Comparison of ENCODE assay signal across 16 cellular contexts in the genomic region with DNA sequence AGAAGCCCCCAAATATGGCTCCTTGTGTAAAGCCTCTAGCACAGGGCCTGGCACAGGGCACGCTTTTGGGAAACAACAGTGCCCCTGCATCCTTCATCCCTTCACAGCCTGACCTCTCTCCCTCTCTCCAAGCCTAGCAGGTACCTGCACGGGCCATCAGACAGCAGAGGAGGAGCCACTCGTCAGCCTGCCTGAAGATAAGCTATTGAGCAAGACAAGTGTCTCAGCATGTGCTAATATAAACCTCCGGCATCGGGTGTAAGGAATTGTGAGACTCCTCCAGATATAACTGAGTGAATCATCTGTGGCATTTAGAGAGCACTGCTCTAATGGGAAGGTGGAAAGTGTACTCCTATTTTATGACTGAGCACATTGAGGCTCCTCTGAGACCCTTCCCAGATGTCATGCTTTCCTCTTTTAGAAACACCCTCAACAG. TPM values are rescaled to one million over a fixed set of nuclear protein-coding genes. Genes with fewer than 3 reads are reported as not detected.
DNase-seq lines count a peak whose midpoint lies in the region; TF ChIP-seq lines count a peak whose summit lies in the region.
"Had no signal": no experiment of that assay in that cellular context is flagged by ENCODE, and none has a peak within 500 bp of the region (broad histone marks: within the 10 kb centered on the region; RNA-seq: fewer than 3 reads in every experiment).

No MANE protein-coding gene starts in this region.

- TF ChIP-seq CTCF in AG10803 (conservative IDR thresholded peaks at IDR 0.05; ENCODE audit: low read length) (no peak), choroid plexus epithelial cell (conservative IDR thresholded peaks at IDR 0.05; ENCODE audit: low read depth, low read length) (no peak), mesothelial cell of epicardium (IDR thresholded peaks at IDR 0.05; ENCODE audit: unreplicated experiment) (no peak), suprapubic skin (IDR thresholded peaks at IDR 0.05) (no peak)

- no peak overlapping the region for H3K4me3 Mint-ChIP-seq in mesothelial cell of epicardium
- H3K4me3 Mint-ChIP-seq: activated CD4-positive, alpha-beta T cell treated with anti-CD3 and anti-CD28 coated beads, Interleukin-2, amount 10 ng/mL, durations not matched to agents 7 days and 5 days; CD4-positive, alpha-beta T cell; memory B cell had no signal

- no peak overlapping the region for H3K27ac ChIP-seq in suprapubic skin
- H3K27ac ChIP-seq: right lobe of liver, tibial nerve had no signal

- no peaks in the 10 kb centered on the region for H3K27me3 Mint-ChIP-seq in mesothelial cell of epicardium (ENCODE audit: low read depth)

- H3K36me3 Mint-ChIP-seq in mesothelial cell of epicardium, result no peaks in the 10 kb centered on the region
- H3K36me3 Mint-ChIP-seq: memory B cell had no signal

- H3K4me3 ChIP-seq in AG10803 (ENCODE audit: low read length), result no peak overlapping the region
- H3K4me3 ChIP-seq in MG63, result no peak overlapping the region
- H3K4me3 ChIP-seq in choroid plexus epithelial cell (ENCODE audit: low read depth, low read length), result no peak overlapping the region
- no peak overlapping the region for H3K4me3 ChIP-seq in suprapubic skin
- H3K4me3 ChIP-seq: right lobe of liver, tibial nerve had no signal

- no peaks in the 10 kb centered on the region for H3K27me3 ChIP-seq in MG63
- H3K27me3 ChIP-seq in suprapubic skin, result peaks cover 2% of the 10 kb centered on the region
- H3K27me3 ChIP-seq: right lobe of liver, tibial nerve had no signal

- H3K36me3 ChIP-seq in MG63 (no peaks in the 10 kb centered on the region), suprapubic skin (no peaks in the 10 kb centered on the region)
- H3K36me3 ChIP-seq: right lobe of liver, tibial nerve had no signal

- peaks cover 67% of the 10 kb centered on the region for H3K4me1 Mint-ChIP-seq in mesothelial cell of epicardium
- H3K4me1 Mint-ChIP-seq: activated CD4-positive, alpha-beta T cell treated with anti-CD3 and anti-CD28 coated beads, Interleukin-2, amount 10 ng/mL, durations not matched to agents 7 days and 5 days; memory B cell had no signal

- H3K9me3 ChIP-seq in MG63, result no peaks in the 10 kb centered on the region
- H3K9me3 ChIP-seq in suprapubic skin, result no peaks in the 10 kb centered on the region
- H3K9me3 ChIP-seq: right lobe of liver, tibial nerve had no signal

- DNase-seq in AG10803 (ENCODE audit: low read depth) (peak; percentile 78), MG63 (peak; percentile 23), choroid plexus epithelial cell (ENCODE audit: low read depth) (peak; percentile 87), mesothelial cell of epicardium (ENCODE audit: low spot score in 2 of 2, unreplicated experiment in 2 of 2) (no peak), DMS114 treated with DMSO at 0.1 percent for 48 hours (lab: John Stamatoyannopoulos, UW; ENCODE audit: unreplicated experiment) (no peak), NCI-H1694 treated with DMSO at 0.1 percent for 48 hours (lab: John Stamatoyannopoulos, UW) (no peak), suprapubic skin (ENCODE audit: low spot score in 2 of 2) (no peak), T-helper 9 cell (no peak)
- DNase-seq: activated CD4-positive, alpha-beta T cell treated with anti-CD3 and anti-CD28 coated beads, Interleukin-2, amount 10 ng/mL, durations not matched to agents 7 days and 5 days; CD4-positive, alpha-beta T cell; NCI-H1092 treated with DMSO at 0.1 percent for 48 hours; NCI-H82 had no signal

- H3K9me3 Mint-ChIP-seq in mesothelial cell of epicardium, result no peaks in the 10 kb centered on the region
- H3K9me3 Mint-ChIP-seq: activated CD4-positive, alpha-beta T cell treated with anti-CD3 and anti-CD28 coated beads, Interleukin-2, amount 10 ng/mL, durations not matched to agents 7 days and 5 days; CD4-positive, alpha-beta T cell; memory B cell had no signal

- no peak for TF ChIP-seq EP300 in suprapubic skin (IDR thresholded peaks at IDR 0.05)

- H3K4me1 ChIP-seq in suprapubic skin, result peaks cover 4% of the 10 kb centered on the region

- TF ChIP-seq POLR2A in suprapubic skin (IDR thresholded peaks at IDR 0.05), result no peak

- peak overlapping the region; percentile 6 for H3K27ac Mint-ChIP-seq in mesothelial cell of epicardium
- H3K27ac Mint-ChIP-seq: activated CD4-positive, alpha-beta T cell treated with anti-CD3 and anti-CD28 coated beads, Interleukin-2, amount 10 ng/mL, durations not matched to agents 7 days and 5 days; CD4-positive, alpha-beta T cell; memory B cell had no signal

- WGBS in suprapubic skin, result 82% methylated on average over 3 of the region's 5 CpGs

RNA-seq across cellular contexts. Expression of a gene that starts 38.3 kb away (rescaled TPM):
- 0.76 and 0.89 TPM in 2 replicates for total RNA-seq in MG63 (2014; rRNA removed; shearing (Covaris generic); ENCODE audit: low replicate concordance)
- total RNA-seq in mesothelial cell of epicardium (51.9 to 56.6 TPM (median 54.2 TPM) in 3 replicates), suprapubic skin (under 1 TPM in 2 of 4 donors, not detected in 2; 0.30 to 0.56 TPM)
- total RNA-seq: activated CD4-positive, alpha-beta T cell treated with anti-CD3 and anti-CD28 coated beads, Interleukin-2, amount 10 ng/mL, durations not matched to agents 7 days and 5 days; CD4-positive, alpha-beta T cell; glomerular endothelial cell; right lobe of liver; tibial nerve had no signal

Comparison
In these comparisons a context has a peak if more than half of its experiments do, and no peak if none do; other contexts are left out.
1. DNase-seq: peak in AG10803 (single experiment), MG63 (single experiment) and choroid plexus epithelial cell (single experiment); none in mesothelial cell of epicardium (0 of 2), DMS114 treated with DMSO at 0.1 percent for 48 hours (single experiment), NCI-H1694 treated with DMSO at 0.1 percent for 48 hours (single experiment), suprapubic skin (0 of 2) and T-helper 9 cell (single experiment).
2. RNA of a gene that starts 38.3 kb away (total RNA-seq): 51.9 to 56.6 TPM in mesothelial cell of epicardium; 0.76 to 0.89 TPM in MG63 and 0.30 to 0.56 TPM in suprapubic skin; every median in the first group is over 10 times any median in the second.